In the genomic region with DNA sequence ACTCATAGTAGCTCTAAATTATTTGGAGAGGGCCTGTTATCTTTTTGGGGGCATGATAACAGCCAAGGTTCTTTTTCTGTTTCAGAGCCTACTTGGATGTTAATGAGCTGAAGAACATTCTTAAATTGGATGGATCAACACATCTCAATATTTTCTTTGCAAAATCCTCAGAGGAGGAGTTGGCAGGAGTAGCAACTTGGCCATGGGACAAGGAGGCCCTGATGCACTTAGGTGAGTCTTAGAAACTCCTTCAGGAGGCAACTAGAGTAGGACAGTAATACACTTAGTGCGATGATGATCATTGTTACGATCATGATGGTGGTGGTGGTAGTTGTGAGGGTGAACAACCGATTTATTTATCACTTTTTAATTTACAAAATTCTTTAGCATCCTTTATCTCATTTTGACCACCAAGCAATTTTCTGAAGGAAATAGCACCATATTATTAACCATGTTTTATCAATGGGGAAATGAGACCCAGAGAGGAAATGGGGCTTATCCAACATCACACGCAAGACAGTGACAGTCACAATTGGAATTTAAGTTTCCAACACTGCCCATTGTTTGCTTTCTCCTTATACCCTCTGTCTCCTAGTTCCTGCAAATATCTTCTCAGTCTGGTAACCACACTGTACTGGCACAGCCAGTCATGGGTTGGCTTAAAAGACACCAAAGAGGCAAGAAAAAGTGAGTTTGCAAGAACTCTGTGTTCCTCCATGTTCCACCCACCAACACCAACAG, we compare ENCODE assay signal across 1 cellular context.
TF ChIP-seq lines count a peak whose summit lies in the region.

No MANE protein-coding gene starts in this region.

TF ChIP-seq in SK-N-SH, 30 proteins besides CTCF, POLR2A, EP300 and RAD21 (continued from another document):
- TF ChIP-seq, protein P1, sequence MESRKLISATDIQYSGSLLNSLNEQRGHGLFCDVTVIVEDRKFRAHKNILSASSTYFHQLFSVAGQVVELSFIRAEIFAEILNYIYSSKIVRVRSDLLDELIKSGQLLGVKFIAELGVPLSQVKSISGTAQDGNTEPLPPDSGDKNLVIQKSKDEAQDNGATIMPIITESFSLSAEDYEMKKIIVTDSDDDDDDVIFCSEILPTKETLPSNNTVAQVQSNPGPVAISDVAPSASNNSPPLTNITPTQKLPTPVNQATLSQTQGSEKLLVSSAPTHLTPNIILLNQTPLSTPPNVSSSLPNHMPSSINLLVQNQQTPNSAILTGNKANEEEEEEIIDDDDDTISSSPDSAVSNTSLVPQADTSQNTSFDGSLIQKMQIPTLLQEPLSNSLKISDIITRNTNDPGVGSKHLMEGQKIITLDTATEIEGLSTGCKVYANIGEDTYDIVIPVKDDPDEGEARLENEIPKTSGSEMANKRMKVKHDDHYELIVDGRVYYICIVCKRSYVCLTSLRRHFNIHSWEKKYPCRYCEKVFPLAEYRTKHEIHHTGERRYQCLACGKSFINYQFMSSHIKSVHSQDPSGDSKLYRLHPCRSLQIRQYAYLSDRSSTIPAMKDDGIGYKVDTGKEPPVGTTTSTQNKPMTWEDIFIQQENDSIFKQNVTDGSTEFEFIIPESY (IDR thresholded peaks at IDR 0.05; ENCODE audit: borderline replicate concordance, low read depth) = no peak
- no peak for TF ChIP-seq NFIC (IDR thresholded peaks at IDR 0.05; ENCODE audit: borderline replicate concordance)
- TF ChIP-seq TCF12 (IDR thresholded peaks at IDR 0.05) = no peak
- no peak for TF ChIP-seq TEAD4 (IDR thresholded peaks at IDR 0.05; ENCODE audit: borderline replicate concordance, insufficient read depth)
- no peak for TF ChIP-seq YY1 (IDR thresholded peaks at IDR 0.05; ENCODE audit: low read depth)
